Comparison of ENCODE assay signal across 28 cellular contexts in genomic region chr3:51999861-52000260, GRCh38. TPM values are rescaled to one million over a fixed set of nuclear protein-coding genes. Genes with fewer than 3 reads are reported as not detected.
A peak's percentile ranks its signal among the peaks of the same experiment; 100 is the strongest.
DNase-seq lines count a peak whose midpoint lies in the region; ATAC-seq and TF ChIP-seq lines count a peak whose summit lies in the region.
"Had no signal": no experiment of that assay in that cellular context is flagged by ENCODE, and none has a peak within 500 bp of the region (broad histone marks: within the 10 kb centered on the region; RNA-seq: fewer than 3 reads in every experiment).

No MANE protein-coding gene starts in this region.

- no peaks in the 10 kb centered on the region for H3K27me3 ChIP-seq in trophoblast cell (ENCODE audit: insufficient read depth, low read length)
- H3K27me3 ChIP-seq in A673 (replicated peaks; ENCODE audit: insufficient read depth, low read depth, low read length, poor library complexity), result no peaks in the 10 kb centered on the region
- H3K27me3 ChIP-seq in body of pancreas, result no peaks in the 10 kb centered on the region
- no peaks in the 10 kb centered on the region for H3K27me3 ChIP-seq in spleen (replicated peaks in 1 of 7)

- no peak overlapping the region for H3K4me2 ChIP-seq in trophoblast cell (ENCODE audit: low read length)
- H3K4me2 ChIP-seq: KMS-11 had no signal

- no peak overlapping the region for H3K23ac ChIP-seq in trophoblast cell (ENCODE audit: low read length)

- peaks cover 8% of the 10 kb centered on the region for H3K79me1 ChIP-seq in trophoblast cell (ENCODE audit: low read length)

- no peak overlapping the region for H3K4ac ChIP-seq in trophoblast cell (ENCODE audit: low read depth, low read length)

- H2AFZ ChIP-seq in trophoblast cell (ENCODE audit: insufficient read depth, low read length, poor library complexity), result no peak overlapping the region

- no peak overlapping the region for H4K12ac ChIP-seq in trophoblast cell (ENCODE audit: low read depth, low read length)

- no peak overlapping the region for H2BK12ac ChIP-seq in trophoblast cell (ENCODE audit: low read length)

- peaks cover 7% of the 10 kb centered on the region for H3K79me2 ChIP-seq in trophoblast cell (ENCODE audit: control insufficient read depth, insufficient read depth, low read length, poor library complexity)

- H3K27ac ChIP-seq in trophoblast cell (ENCODE audit: low read depth, low read length), result no peak overlapping the region
- H3K27ac ChIP-seq in A673 (ENCODE audit: low read depth, low read length, poor library complexity, severe bottlenecking), result no peak overlapping the region
- no peak overlapping the region for H3K27ac ChIP-seq in body of pancreas
- no peak overlapping the region for H3K27ac ChIP-seq in spleen
- H3K27ac ChIP-seq: KMS-11, SK-N-MC had no signal

- no peak for TF ChIP-seq POLR2A in erythroblast (IDR thresholded peaks at IDR 0.05; ENCODE audit: low read length)
- no peak for TF ChIP-seq POLR2A in body of pancreas (IDR thresholded peaks at IDR 0.05)
- TF ChIP-seq POLR2A in spleen (IDR thresholded peaks at IDR 0.05), result no peak

- no peak for TF ChIP-seq CTCF in A673 (conservative IDR thresholded peaks at IDR 0.05; ENCODE audit: low read depth, low read length)
- TF ChIP-seq CTCF in body of pancreas (IDR thresholded peaks at IDR 0.05), result no peak
- TF ChIP-seq CTCF in spleen (IDR thresholded peaks at IDR 0.05 in 8 of 11, conservative IDR thresholded peaks at IDR 0.05 in 3 of 11), result no peak

- no CpG with 5 or more reads among the region's 2 CpGs for WGBS in trophoblast cell (ENCODE audit: extremely low coverage, insufficient coverage, insufficient read length)
- 49 to 54% methylated on average over 2 of the region's 2 CpGs for WGBS in body of pancreas, 2 donors
- 84 to 92% (median 89%) methylated on average over 2 of the region's 2 CpGs for WGBS in spleen, 5 donors

- intact Hi-C loops in Right ventricle myocardium inferior (cut with DNase I) (loop anchor here (5.0 kb wide), 1 partner anchor 342 kb away; no protein-coding TSS in a partner anchor), cardiac septum (cut with DNase I) (loop anchor here (10.0 kb wide), 2 partner anchors 215 to 335 kb away; no protein-coding TSS in a partner anchor), A673 (cut with micrococcal nuclease; ENCODE audit: unreplicated experiment) (loop anchor here (2.0 to 5.0 kb wide), 2 partner anchors 57 to 339 kb away; partner anchors contain the start of gene DUSP7), body of pancreas (cut with DNase I) (loop anchor here (5.0 to 10.0 kb wide), 3 partner anchors 55 to 142 kb away; partner anchors contain the start of genes PARP3 and RRP9), spleen (cut with DNase I; ENCODE audit: low total_unique reads) (loop anchor here (2.0 to 10.0 kb wide), 4 partner anchors 55 to 143 kb away; partner anchors contain the start of genes DUSP7, PARP3 and RRP9)

- H2BK5ac ChIP-seq in trophoblast cell (ENCODE audit: low read depth, low read length, poor library complexity), result no peak overlapping the region

- H3K9me3 ChIP-seq in trophoblast cell (ENCODE audit: insufficient read depth, low read depth, low read length) (no peaks in the 10 kb centered on the region), A673 (ENCODE audit: low read depth, low read length, poor library complexity, severe bottlenecking) (no peaks in the 10 kb centered on the region), body of pancreas (no peaks in the 10 kb centered on the region), spleen (no peaks in the 10 kb centered on the region)
- H3K9me3 ChIP-seq: HAP-1 had no signal

- no peak overlapping the region for H3K18ac ChIP-seq in trophoblast cell (ENCODE audit: low read length)

- H4K8ac ChIP-seq in trophoblast cell (ENCODE audit: low read depth, low read length), result no peak overlapping the region

- H3K9ac ChIP-seq in trophoblast cell (ENCODE audit: low read length), result no peak overlapping the region
- H3K9ac ChIP-seq: KMS-11 had no signal

- CTCF ChIA-PET in A673 (lab: Charles Lee), result no interaction called here

- POLR2A ChIA-PET in A673 (lab: Charles Lee; ENCODE audit: low non-redundant PET), result no interaction called here

- no peak overlapping the region for H2AK5ac ChIP-seq in trophoblast cell (ENCODE audit: low read length)

- H3K36me3 ChIP-seq in trophoblast cell (ENCODE audit: control insufficient read depth in 1 of 2, insufficient read depth in 2 of 2, low read length in 2 of 2) (no peaks in the 10 kb centered on the region), A673 (ENCODE audit: insufficient read depth, low read length, poor library complexity, severe bottlenecking) (peaks cover 4% of the 10 kb centered on the region), body of pancreas (replicated peaks in 1 of 2; ENCODE audit: insufficient read depth in 1 of 2, low read depth in 2 of 2) (no peaks in the 10 kb centered on the region), spleen (peaks cover 0 to 3% (median under 1%) of the 10 kb centered on the region in 6 donors)

- peaks cover 2 to 3% of the 10 kb centered on the region in 2 experiments for H3K4me1 ChIP-seq in trophoblast cell (ENCODE audit: control insufficient read depth in 1 of 2, insufficient read depth in 2 of 2, low read length in 2 of 2)
- H3K4me1 ChIP-seq in A673 (ENCODE audit: insufficient read depth, low read length, poor library complexity, severe bottlenecking), result peaks cover 3% of the 10 kb centered on the region
- H3K4me1 ChIP-seq in body of pancreas, result peaks cover 14% of the 10 kb centered on the region
- peaks cover 2 to 34% (median 27%) of the 10 kb centered on the region in 6 donors for H3K4me1 ChIP-seq in spleen
- H3K4me1 ChIP-seq: HAP-1 had no signal

- H3K14ac ChIP-seq in trophoblast cell (ENCODE audit: low read length), result no peak overlapping the region

- DNase-seq in Right ventricle myocardium inferior (ENCODE audit: missing footprints) (peak; percentile 11), cardiac septum (ENCODE audit: low spot score) (no peak), OCI-M1 (lab: John Stamatoyannopoulos, UW) (peak; percentile 26), erythroblast (lab: John Stamatoyannopoulos, UW) (peak; percentile 89 to 97), trophoblast cell (no peak), A673 (ENCODE audit: low spot score) (no peak), body of pancreas (no peak), spleen (no peak)
- DNase-seq: C1 segment of cervical spinal cord; Calu3; CD8-positive, alpha-beta T cell; DMS79 treated with DMSO at 0.1 percent for 48 hours; GF-D8; GOT3; HFFc6; IMR-90; NCI-H1048; NCI-H1417 treated with DMSO at 0.1 percent for 48 hours; NCI-H1694 treated with DMSO at 0.1 percent for 48 hours; NCI-H2081; NCI-H226; NCI-H510A; NCI-H69; SIG-M5 had no signal

- BruUV-seq in A673 (replicated peaks; lab: Mats Ljungman, UMichigan), result no TSS peak

- no peak overlapping the region for H4K91ac ChIP-seq in trophoblast cell (ENCODE audit: low read depth, low read length)

- ATAC-seq in Right ventricle myocardium inferior (no peak), body of pancreas (no peak)
- ATAC-seq: CD8-positive, alpha-beta T cell; Panc1 had no signal

- H3K4me3 ChIP-seq in trophoblast cell (ENCODE audit: low read depth, low read length) (peak overlapping the region; percentile 11), A673 (ENCODE audit: low read depth, low read length, poor library complexity, severe bottlenecking) (no peak overlapping the region), body of pancreas (no peak overlapping the region), spleen (no peak overlapping the region)
- H3K4me3 ChIP-seq: HAP-1, SK-N-MC had no signal

- no peak overlapping the region for H2BK120ac ChIP-seq in trophoblast cell (ENCODE audit: insufficient read depth, low read length, poor library complexity)

RNA-seq across cellular contexts. Expression of gene RPL29, which starts 4.2 kb away (rescaled TPM):
- total RNA-seq in Right ventricle myocardium inferior (677 TPM), cardiac septum (466 TPM), A673 (2021) (613 and 624 TPM in 2 replicates), body of pancreas (100 to 1,000 TPM; 370 to 792 TPM), spleen (1,000 to 10,000 TPM in 4 of 7 donors, 100 to 1,000 TPM in 3; 684 to 1,403 (median 1,036) TPM)
- polyA plus RNA-seq in trophoblast cell (2013), result 1,473 and 1,577 TPM in 2 replicates
- polyA plus RNA-seq in spleen, result 1,000 to 10,000 TPM; 3,003 to 4,302 (median 4,113) TPM

RNA-seq across cellular contexts. Expression of gene ACY1, which starts 16.5 kb away (rescaled TPM):
- 32.3 TPM for total RNA-seq in Right ventricle myocardium inferior
- 20.3 TPM for total RNA-seq in cardiac septum
- polyA plus RNA-seq in trophoblast cell (2013), result 12.0 and 12.2 TPM in 2 replicates
- total RNA-seq in A673 (2021), result 6.4 and 9.3 TPM in 2 replicates
- 10 to 100 TPM; 31.1 to 40.2 TPM for total RNA-seq in body of pancreas
- 10 to 100 TPM; 16.7 to 31.1 (median 26.0) TPM for total RNA-seq in spleen
- 10 to 100 TPM; 28.1 to 29.8 (median 29.2) TPM for polyA plus RNA-seq in spleen

RNA-seq across cellular contexts. Expression of gene ABHD14A, which starts 25.0 kb away (rescaled TPM):
- total RNA-seq in Right ventricle myocardium inferior, result 31.5 TPM
- total RNA-seq in cardiac septum, result 12.5 TPM
- polyA plus RNA-seq in trophoblast cell (2013), result 4.3 TPM in 2 replicates
- total RNA-seq in A673 (2021), result 3.7 and 5.6 TPM in 2 replicates
- 10 to 100 TPM; 15.5 to 16.1 TPM for total RNA-seq in body of pancreas
- total RNA-seq in spleen, result 10 to 100 TPM in 4 of 7 donors, 1 to 10 TPM in 3; 8.7 to 23.9 (median 12.3) TPM
- 10 to 100 TPM; 18.7 to 26.7 (median 22.1) TPM for polyA plus RNA-seq in spleen

RNA-seq across cellular contexts. Expression of gene ABHD14B, which starts 26.0 kb away (rescaled TPM):
- total RNA-seq in Right ventricle myocardium inferior (13.8 TPM), cardiac septum (13.6 TPM), A673 (2021) (7.3 and 11.4 TPM in 2 replicates), body of pancreas (10 to 100 TPM; 35.9 to 54.5 TPM), spleen (10 to 100 TPM; 33.8 to 74.9 (median 56.3) TPM)
- 5.7 and 5.8 TPM in 2 replicates for polyA plus RNA-seq in trophoblast cell (2013)
- 10 to 100 TPM; 60.1 to 71.4 (median 66.8) TPM for polyA plus RNA-seq in spleen

RNA-seq across cellular contexts. Expression of gene PCBP4, which starts 32.6 kb away (rescaled TPM):
- total RNA-seq in Right ventricle myocardium inferior (79.8 TPM), cardiac septum (91.4 TPM), A673 (2021) (5.3 and 8.1 TPM in 2 replicates), body of pancreas (10 to 100 TPM; 16.6 to 24.7 TPM), spleen (10 to 100 TPM; 17.1 to 24.6 (median 20.7) TPM)
- polyA plus RNA-seq in trophoblast cell (2013), result 25.0 and 25.9 TPM in 2 replicates
- polyA plus RNA-seq in spleen, result 10 to 100 TPM; 12.8 to 41.7 (median 23.2) TPM

Comparison
In these comparisons a context has a peak if more than half of its experiments do, and no peak if none do; other contexts are left out.
1. DNase-seq: peak in Right ventricle myocardium inferior (single experiment), OCI-M1 (single experiment) and erythroblast (2 of 2); none in cardiac septum (single experiment), trophoblast cell (0 of 2), A673 (single experiment), body of pancreas (0 of 4) and spleen (single experiment).